8 cellular contexts compared by ENCODE assay signal in genomic region chr6:110814488-110815259, GRCh38. TPM values are rescaled to one million over a fixed set of nuclear protein-coding genes. Genes with fewer than 3 reads are reported as not detected.
A peak's percentile ranks its signal among the peaks of the same experiment; 100 is the strongest.
DNase-seq lines count a peak whose midpoint lies in the region; ATAC-seq, FAIRE-seq and TF ChIP-seq lines count a peak whose summit lies in the region.

No MANE protein-coding gene starts in this region.

- peak overlapping the region; percentile 68 for H3K27ac ChIP-seq in endothelial cell of umbilical vein (ENCODE audit: insufficient read depth, low read depth, low read length)

- H3K4me3 ChIP-seq in endothelial cell of umbilical vein (replicated peaks in 1 of 3; ENCODE audit: insufficient read depth in 1 of 3, low read depth in 1 of 3, low read length in 3 of 3) (peak overlapping the region; percentile 66 to 97 (median 76)), mononuclear cell (ENCODE audit: low read length) (peak overlapping the region; percentile 90)

- peak overlapping the region; percentile 92 for H3K4me2 ChIP-seq in endothelial cell of umbilical vein (ENCODE audit: insufficient read depth, low read length)

- H3K4me1 ChIP-seq in endothelial cell of umbilical vein (ENCODE audit: control insufficient read depth, extremely low read depth, insufficient read depth, low read length) = peaks cover 9% of the 10 kb centered on the region
- H3K4me1 ChIP-seq in mononuclear cell (ENCODE audit: insufficient read depth, low read length) = peaks cover 43% of the 10 kb centered on the region

- H3K27me3 ChIP-seq in endothelial cell of umbilical vein (ENCODE audit: control insufficient read depth in 2 of 2, insufficient read depth in 2 of 2, low read length in 2 of 2) = peaks cover 0 to 2% of the 10 kb centered on the region in 2 experiments
- H3K27me3 ChIP-seq in mononuclear cell (ENCODE audit: insufficient read depth, low read length) = no peaks in the 10 kb centered on the region

- peak; percentile 53 for DNase-seq in SIG-M5 treated with dmso at 0.1 percent for 504 hours (lab: John Stamatoyannopoulos, UW; ENCODE audit: unreplicated experiment)
- no peak for DNase-seq in SIG-M5 (lab: John Stamatoyannopoulos, UW)
- peak; percentile 60 for DNase-seq in NCI-H748 (lab: John Stamatoyannopoulos, UW; ENCODE audit: unreplicated experiment)
- peak; percentile 41 for DNase-seq in activated T-cell treated with anti-CD3 and anti-CD28 coated beads for 1 hour (ENCODE audit: low read depth)
- DNase-seq in endothelial cell of umbilical vein (ENCODE audit: low read depth, low spot score) = peak; percentile 51
- peak; percentile 45 for DNase-seq in stimulated activated CD8-positive, alpha-beta memory T cell treated with anti-CD3 and anti-CD28 coated beads, Interleukin-4, amount 100 ng/mL, for 24 hours (ENCODE audit: low read depth)

- no TSS peak for BruUV-seq in endothelial cell of umbilical vein (replicated peaks; lab: Mats Ljungman, UMichigan)

- peak; percentile 6 for ATAC-seq in HG03039 (IDR thresholded peaks at IDR 0.05; ENCODE audit: unreplicated experiment)

- no peaks in the 10 kb centered on the region for H4K20me1 ChIP-seq in endothelial cell of umbilical vein (replicated peaks; ENCODE audit: control insufficient read depth, extremely low read depth, insufficient read depth, low read length)

- CTCF ChIA-PET in endothelial cell of umbilical vein (lab: Charles Lee) = interaction anchor here (0.6 to 2.2 kb wide), 7 partner anchors 10 to 385 kb away, joined by 3 to 11 read pairs (median 3); partner anchors contain the start of genes AMD1 and GTF3C6

- dilution Hi-C loops in endothelial cell of umbilical vein (cut with MboI; ENCODE audit: extremely low pct_ligation_motif_present, low sequenced_read_pairs) = no loop called here

- POLR2A ChIA-PET in endothelial cell of umbilical vein (lab: Charles Lee) = interaction anchor here (0.6 to 4.1 kb wide), 6 partner anchors 20 to 144 kb away, joined by 3 to 133 read pairs (median 6); partner anchors contain the start of genes AMD1 and GTF3C6

- H2AFZ ChIP-seq in endothelial cell of umbilical vein (ENCODE audit: low read depth, low read length) = peak overlapping the region; percentile 87

- peak; percentile 18 for FAIRE-seq in endothelial cell of umbilical vein (lab: Jason Lieb, UNC)

- H3K9ac ChIP-seq in endothelial cell of umbilical vein (replicated peaks; ENCODE audit: extremely low read depth, insufficient read depth, low read length) = peak overlapping the region; percentile 80

- no peak for TF ChIP-seq POLR2A in endothelial cell of umbilical vein (IDR thresholded peaks at IDR 0.05; ENCODE audit: low read depth, low read length)

- H3K9me1 ChIP-seq in endothelial cell of umbilical vein (replicated peaks; ENCODE audit: control insufficient read depth, extremely low read depth, insufficient read depth, low read length) = no peaks in the 10 kb centered on the region

- no peaks in the 10 kb centered on the region for H3K36me3 ChIP-seq in endothelial cell of umbilical vein (ENCODE audit: control insufficient read depth in 2 of 2, extremely low read depth in 1 of 2, insufficient read depth in 2 of 2, low read length in 2 of 2)

- no peaks in the 10 kb centered on the region for H3K9me3 ChIP-seq in endothelial cell of umbilical vein (replicated peaks; ENCODE audit: control insufficient read depth, insufficient read depth, low read length)
- H3K9me3 ChIP-seq in mononuclear cell (ENCODE audit: low read depth, low read length) = no peaks in the 10 kb centered on the region

- intact Hi-C loops in endothelial cell of umbilical vein (cut with micrococcal nuclease) = loop anchor here (1.0 to 2.0 kb wide), 5 partner anchors 62 to 634 kb away; partner anchors contain the start of genes CDC40, GTF3C6 and RPF2

- peaks cover 3% of the 10 kb centered on the region for H3K79me2 ChIP-seq in endothelial cell of umbilical vein (ENCODE audit: control insufficient read depth, insufficient read depth, low read length)

- no peak for TF ChIP-seq CTCF in endothelial cell of umbilical vein (IDR thresholded peaks at IDR 0.05; ENCODE audit: extremely low read depth in 1 of 2, insufficient read depth in 1 of 2, low read depth in 1 of 2, low read length in 2 of 2)

TF ChIP-seq in endothelial cell of umbilical vein, 7 proteins besides CTCF, POLR2A, EP300 and RAD21:
- no peak for TF ChIP-seq MAX (IDR thresholded peaks at IDR 0.05; ENCODE audit: insufficient read depth, insufficient read length)
- TF ChIP-seq POLR2AphosphoS5 (IDR thresholded peaks at IDR 0.05; ENCODE audit: insufficient read depth, low read depth, low read length) = no peak
- no peak for TF ChIP-seq MYC (IDR thresholded peaks at IDR 0.05; ENCODE audit: low read depth, low read length)
- TF ChIP-seq EZH2 (IDR thresholded peaks at IDR 0.05; ENCODE audit: borderline replicate concordance, low read depth, low read length, severe bottlenecking) = no peak
- no peak for TF ChIP-seq FOS (IDR thresholded peaks at IDR 0.05; ENCODE audit: borderline replicate concordance, insufficient read depth, low read length)
- no peak for TF ChIP-seq GATA2 (IDR thresholded peaks at IDR 0.05; ENCODE audit: insufficient read depth, insufficient read length, low read depth, low read length)

RNA-seq across cellular contexts. Expression of gene CDK19, which starts 0.6 kb away (rescaled TPM):
- total RNA-seq in endothelial cell of umbilical vein (11.9 and 12.1 TPM in 2 replicates), mononuclear cell (7.9 TPM)
- 3.7 and 4.6 TPM in 2 replicates for polyA plus RNA-seq in endothelial cell of umbilical vein
- 4.3 and 4.4 TPM in 2 replicates for polyA plus RNA-seq in endothelial cell of umbilical vein (2011; cell fraction: cytosol; rRNA removed)
- polyA plus RNA-seq in endothelial cell of umbilical vein (2011; cell fraction: nucleus; rRNA removed) = 6.1 and 8.1 TPM in 2 replicates
- 5.1 and 5.6 TPM in 2 replicates for polyA plus RNA-seq in endothelial cell of umbilical vein (2012)
- 6.2 and 7.6 TPM in 2 replicates for polyA minus RNA-seq in endothelial cell of umbilical vein
- polyA minus RNA-seq in endothelial cell of umbilical vein (2011; cell fraction: cytosol; rRNA and poly(A)+ RNA removed) = 4.3 TPM
- 5.7 and 9.7 TPM in 2 replicates for polyA minus RNA-seq in endothelial cell of umbilical vein (2011; cell fraction: nucleus; rRNA and poly(A)+ RNA removed)

RNA-seq across cellular contexts. Expression of gene AMD1, which starts 59.9 kb away (rescaled TPM):
- 44.2 and 48.2 TPM in 2 replicates for total RNA-seq in endothelial cell of umbilical vein
- 10.7 and 13.1 TPM in 2 replicates for polyA plus RNA-seq in endothelial cell of umbilical vein
- polyA plus RNA-seq in endothelial cell of umbilical vein (2011; cell fraction: cytosol; rRNA removed) = 17.4 and 18.9 TPM in 2 replicates
- polyA plus RNA-seq in endothelial cell of umbilical vein (2011; cell fraction: nucleus; rRNA removed) = 11.1 and 20.7 TPM in 2 replicates
- 27.1 and 43.1 TPM in 2 replicates for polyA plus RNA-seq in endothelial cell of umbilical vein (2012)
- 22.0 and 26.9 TPM in 2 replicates for polyA minus RNA-seq in endothelial cell of umbilical vein
- 72.6 TPM for polyA minus RNA-seq in endothelial cell of umbilical vein (2011; cell fraction: cytosol; rRNA and poly(A)+ RNA removed)
- 16.7 and 26.7 TPM in 2 replicates for polyA minus RNA-seq in endothelial cell of umbilical vein (2011; cell fraction: nucleus; rRNA and poly(A)+ RNA removed)
- 245 TPM for total RNA-seq in mononuclear cell
